In genomic region chr7:34748244-34749039, GRCh38 we compare ENCODE assay signal across 8 cellular contexts.
DNase-seq lines count a peak whose midpoint lies in the region; ATAC-seq and TF ChIP-seq lines count a peak whose summit lies in the region.

No MANE protein-coding gene starts in this region.

- in situ Hi-C loops in astrocyte of the cerebellum (cut with HindIII; ENCODE audit: low sequenced_read_pairs) = no loop called here

- peak; percentile 31 for DNase-seq in D341Med (ENCODE audit: low spot score)
- DNase-seq in LNCaP clone FGC (ENCODE audit: low read depth) = peak; percentile 86
- DNase-seq in astrocyte of the cerebellum (ENCODE audit: low read depth) = peak; percentile 49
- peak; percentile 27 for DNase-seq in left kidney (ENCODE audit: low read depth, low spot score)
- DNase-seq in SK-N-DZ (ENCODE audit: low spot score) = no peak
- no peak for DNase-seq in activated CD4-positive, alpha-beta T cell treated with anti-CD3 and anti-CD28 coated beads for 48 hours

- H3K4me3 ChIP-seq in LNCaP clone FGC (ENCODE audit: low read depth, low read length) (no peak overlapping the region), astrocyte of the cerebellum (ENCODE audit: low read depth, low read length) (no peak overlapping the region)

- no peak for ATAC-seq in GM21390 (IDR thresholded peaks at IDR 0.05; ENCODE audit: unreplicated experiment)
- ATAC-seq in GM21723 (IDR thresholded peaks at IDR 0.05; ENCODE audit: unreplicated experiment) = no peak

- 0 out of 2 replicates have a peak, but pooled peaks have one; percentile 0 for TF ChIP-seq CTCF in LNCaP clone FGC (IDR thresholded peaks at IDR 0.05; ENCODE audit: control insufficient read depth, extremely low read depth, insufficient read depth)
- no peak for TF ChIP-seq CTCF in astrocyte of the cerebellum (IDR thresholded peaks at IDR 0.05; ENCODE audit: low read depth, low read length, missing control alignments)

Comparison
In these comparisons a context has a peak if more than half of its experiments do, and no peak if none do; other contexts are left out.
1. DNase-seq: peak in D341Med (single experiment), LNCaP clone FGC (single experiment), astrocyte of the cerebellum (single experiment) and left kidney (single experiment); none in SK-N-DZ (single experiment) and activated CD4-positive, alpha-beta T cell treated with anti-CD3 and anti-CD28 coated beads for 48 hours (single experiment).